ENCODE assay signal across 12 cellular contexts in genomic region chr12:132554857-132555630, GRCh38. TPM values are rescaled to one million over a fixed set of nuclear protein-coding genes. Genes with fewer than 3 reads are reported as not detected.
A peak's percentile ranks its signal among the peaks of the same experiment; 100 is the strongest.
DNase-seq lines count a peak whose midpoint lies in the region; ATAC-seq and TF ChIP-seq lines count a peak whose summit lies in the region.
"Had no signal": no experiment of that assay in that cellular context is flagged by ENCODE, and none has a peak within 500 bp of the region (broad histone marks: within the 10 kb centered on the region; RNA-seq: fewer than 3 reads in every experiment).

No MANE protein-coding gene starts in this region.

- no peak overlapping the region for H3K27ac ChIP-seq in SK-N-SH (ENCODE audit: low read depth in 2 of 2, low read length in 1 of 2)
- H3K27ac ChIP-seq in IMR-90 (ENCODE audit: insufficient read depth, low read length): no peak overlapping the region
- no peak overlapping the region for H3K27ac ChIP-seq in neural cell (ENCODE audit: low read length)

- H2BK15ac ChIP-seq in IMR-90 (ENCODE audit: low read depth, low read length): no peak overlapping the region

- no peak overlapping the region for H3K4me2 ChIP-seq in SK-N-SH
- H3K4me2 ChIP-seq in IMR-90 (ENCODE audit: low read depth, low read length): no peak overlapping the region
- no peak overlapping the region for H3K4me2 ChIP-seq in neural cell (ENCODE audit: low read length)

- H3K23ac ChIP-seq in IMR-90 (ENCODE audit: low read depth, low read length): no peak overlapping the region

- POLR2A ChIA-PET in SK-N-SH (lab: Yijun Ruan, JAX): no interaction called here
- POLR2A ChIA-PET in IMR-90 (lab: Charles Lee; ENCODE audit: unreplicated experiment): no interaction called here

- H3K36me3 ChIP-seq in SK-N-SH (replicated peaks in 1 of 2; ENCODE audit: control insufficient read depth in 1 of 2, insufficient read depth in 2 of 2, low read length in 1 of 2): no peaks in the 10 kb centered on the region
- H3K36me3 ChIP-seq in IMR-90 (ENCODE audit: control insufficient read depth, insufficient read depth, low read length): no peaks in the 10 kb centered on the region
- H3K36me3 ChIP-seq in neural cell (ENCODE audit: insufficient read depth, low read length): no peaks in the 10 kb centered on the region
- H3K36me3 ChIP-seq: MG63 had no signal

- H4K5ac ChIP-seq in IMR-90 (ENCODE audit: low read depth, low read length): no peak overlapping the region

- H3K9me3 ChIP-seq in SK-N-SH (no peaks in the 10 kb centered on the region), IMR-90 (ENCODE audit: control insufficient read depth, insufficient read depth, low read length) (no peaks in the 10 kb centered on the region), neural cell (ENCODE audit: low read length) (no peaks in the 10 kb centered on the region)
- H3K9me3 ChIP-seq: MG63 had no signal

- no peak for TF ChIP-seq RAD21 in SK-N-SH (IDR thresholded peaks at IDR 0.05; ENCODE audit: low read length)
- 0 out of 2 replicates have a peak, but pooled peaks have one; percentile 14 for TF ChIP-seq RAD21 in IMR-90 (IDR thresholded peaks at IDR 0.05; ENCODE audit: low read length)
- peak; percentile 26 for TF ChIP-seq RAD21 in neural cell (conservative IDR thresholded peaks at IDR 0.05)

- H4K20me1 ChIP-seq in SK-N-SH (ENCODE audit: insufficient read depth): no peaks in the 10 kb centered on the region
- no peaks in the 10 kb centered on the region; the same call in 1 of the 2 replicates for H4K20me1 ChIP-seq in IMR-90 (ENCODE audit: insufficient read depth, low read length)
- no peaks in the 10 kb centered on the region for H4K20me1 ChIP-seq in neural cell (ENCODE audit: insufficient read depth)

- no peak overlapping the region for H2AK5ac ChIP-seq in IMR-90 (ENCODE audit: low read depth, low read length)

- no peak overlapping the region for H2AFZ ChIP-seq in SK-N-SH (ENCODE audit: low read depth)
- H2AFZ ChIP-seq in IMR-90 (replicated peaks; ENCODE audit: low read length, poor library complexity): no peak overlapping the region
- no peak overlapping the region for H2AFZ ChIP-seq in neural cell (ENCODE audit: low read depth, low read length)

- BruUV-seq in IMR-90 (replicated peaks; lab: Mats Ljungman, UMichigan): no TSS peak

- H3K27me3 ChIP-seq in SK-N-SH (ENCODE audit: insufficient read depth): no peaks in the 10 kb centered on the region
- H3K27me3 ChIP-seq in IMR-90 (ENCODE audit: control insufficient read depth, insufficient read depth, low read length): no peaks in the 10 kb centered on the region
- H3K27me3 ChIP-seq in neural cell (ENCODE audit: insufficient read depth, low read depth, low read length): no peaks in the 10 kb centered on the region
- H3K27me3 ChIP-seq: MG63 had no signal

- no peaks in the 10 kb centered on the region for H3K9me2 ChIP-seq in SK-N-SH
- H3K9me2 ChIP-seq in neural cell (ENCODE audit: insufficient read depth, low read length): no peaks in the 10 kb centered on the region

- no peak overlapping the region for H4K91ac ChIP-seq in IMR-90 (ENCODE audit: insufficient read depth, low read depth, low read length)

- H3K79me2 ChIP-seq in SK-N-SH (ENCODE audit: insufficient read depth) (no peaks in the 10 kb centered on the region), neural cell (replicated peaks; ENCODE audit: insufficient read depth, low read length) (no peaks in the 10 kb centered on the region)

- TF ChIP-seq EP300 in SK-N-SH (IDR thresholded peaks at IDR 0.05; ENCODE audit: borderline replicate concordance in 1 of 2, low read depth in 1 of 2, low read length in 1 of 2): no peak
- no peak for TF ChIP-seq EP300 in neural cell (conservative IDR thresholded peaks at IDR 0.05; ENCODE audit: poor library complexity, severe bottlenecking)

- H2BK5ac ChIP-seq in IMR-90 (ENCODE audit: low read depth, low read length, poor library complexity, severe bottlenecking): no peak overlapping the region

- peak; percentile 37; the same call in 1 of the 2 replicates for TF ChIP-seq CTCF in SK-N-SH (IDR thresholded peaks at IDR 0.05)
- TF ChIP-seq CTCF in IMR-90 (conservative IDR thresholded peaks at IDR 0.05; ENCODE audit: low read depth, low read length): peak; percentile 26
- TF ChIP-seq CTCF in astrocyte of the cerebellum (IDR thresholded peaks at IDR 0.05; ENCODE audit: low read depth, low read length, missing control alignments): peak; percentile 9
- TF ChIP-seq CTCF in neural cell (IDR thresholded peaks at IDR 0.05; ENCODE audit: poor library complexity, severe bottlenecking): peak; percentile 41

- WGBS in SK-N-SH (ENCODE audit: low lambda C conversion rate): 84% methylated on average over 20 of the region's 53 CpGs
- 92% methylated on average over 25 of the region's 53 CpGs; no CpG with 5 or more reads in 1 of the 2 experiments for WGBS in IMR-90 (ENCODE audit: extremely low coverage in 2 of 2, insufficient read length in 1 of 2), 2 experiments

- no peaks in the 10 kb centered on the region; a peak in 1 of 4 replicates for H3K4me1 ChIP-seq in SK-N-SH (ENCODE audit: control insufficient read depth in 1 of 2, insufficient read depth in 2 of 2, low read depth in 1 of 2, low read length in 1 of 2)
- no peaks in the 10 kb centered on the region for H3K4me1 ChIP-seq in IMR-90 (ENCODE audit: control insufficient read depth, insufficient read depth, low read length)

- H2AK9ac ChIP-seq in IMR-90 (replicated peaks; ENCODE audit: low read depth, low read length, poor library complexity): no peak overlapping the region

- H2BK120ac ChIP-seq in IMR-90 (ENCODE audit: low read depth, low read length): no peak overlapping the region

- no peaks in the 10 kb centered on the region for H3K79me1 ChIP-seq in IMR-90 (ENCODE audit: low read depth in 1 of 2, low read length in 2 of 2)

- no peak overlapping the region for H3K9ac ChIP-seq in SK-N-SH
- no peak overlapping the region for H3K9ac ChIP-seq in IMR-90 (ENCODE audit: low read depth, low read length)
- H3K9ac ChIP-seq in neural cell (ENCODE audit: low read length): no peak overlapping the region

- no peak overlapping the region for H4K8ac ChIP-seq in IMR-90 (ENCODE audit: low read depth in 2 of 2, low read length in 2 of 2)

- H3F3A ChIP-seq in SK-N-SH (replicated peaks; ENCODE audit: insufficient read depth) (no peaks in the 10 kb centered on the region), neural cell (ENCODE audit: insufficient read depth, low read length, poor library complexity, severe bottlenecking) (no peaks in the 10 kb centered on the region)

- no peak overlapping the region for H3K56ac ChIP-seq in IMR-90 (ENCODE audit: extremely low read depth, insufficient read depth, low read length)

- ATAC-seq in SK-N-SH treated with all-trans-retinoic acid at 6 μM for 48 hours (no peak), IMR-90 (ENCODE audit: low read depth) (no peak), HG03571 (IDR thresholded peaks at IDR 0.05; ENCODE audit: unreplicated experiment) (no peak), HG02642 (IDR thresholded peaks at IDR 0.05; ENCODE audit: poor library complexity, unreplicated experiment) (no peak)

- H3K4ac ChIP-seq in IMR-90 (ENCODE audit: low read depth, low read length): no peak overlapping the region

- no peak overlapping the region for H3K4me3 ChIP-seq in SK-N-SH (ENCODE audit: low read depth in 2 of 2, low read length in 1 of 2)
- no peak overlapping the region for H3K4me3 ChIP-seq in IMR-90 (ENCODE audit: insufficient read depth, low read depth, low read length)
- H3K4me3 ChIP-seq in astrocyte of the cerebellum (ENCODE audit: low read depth, low read length): no peak overlapping the region
- no peak overlapping the region for H3K4me3 ChIP-seq in neural cell (ENCODE audit: low read length)
- H3K4me3 ChIP-seq: MG63 had no signal

- DNase-seq in SK-N-SH (peak; percentile 61), IMR-90 (no peak), astrocyte of the cerebellum (ENCODE audit: low read depth) (no peak), AG08396 (ENCODE audit: low spot score) (no peak)
- DNase-seq: DMS79, MG63 had no signal

- no peaks in the 10 kb centered on the region for H3K9me1 ChIP-seq in IMR-90 (ENCODE audit: insufficient read depth, low read length)

- no peak overlapping the region for H3K14ac ChIP-seq in IMR-90 (replicated peaks; ENCODE audit: low read depth, low read length)

- H3K18ac ChIP-seq in IMR-90 (ENCODE audit: low read depth, low read length): no peak overlapping the region

- no peak for TF ChIP-seq POLR2A in IMR-90 (IDR thresholded peaks at IDR 0.05; ENCODE audit: low read depth, low read length)

- CTCF ChIA-PET in SK-N-SH (lab: Yijun Ruan, JAX) (interaction anchor here (0.6 to 3.8 kb wide), 10 partner anchors 11 to 139 kb away, joined by 3 to 27 read pairs (median 4); no protein-coding TSS in a partner anchor), IMR-90 (lab: Yijun Ruan, JAX) (no interaction called here)

- in situ Hi-C loops in IMR-90 (cut with MboI; ENCODE audit: low sequenced_read_pairs) (no loop called here), astrocyte of the cerebellum (cut with HindIII; ENCODE audit: low sequenced_read_pairs) (no loop called here)

- dilution Hi-C loops in IMR-90 (cut with HindIII; ENCODE audit: low sequenced_read_pairs, unreplicated experiment): no loop called here

- H2BK20ac ChIP-seq in IMR-90 (ENCODE audit: low read depth, low read length): no peak overlapping the region

- intact Hi-C loops in IMR-90 (cut with micrococcal nuclease): no loop called here

TF ChIP-seq in SK-N-SH, 30 proteins besides CTCF, POLR2A, EP300 and RAD21:
- TF ChIP-seq EZH2phosphoT487 (IDR thresholded peaks at IDR 0.05; ENCODE audit: borderline replicate concordance, low read depth) (no peak), SMC3 (IDR thresholded peaks at IDR 0.05; ENCODE audit: low read depth, low read length) (0 out of 2 replicates have a peak, but pooled peaks have one; percentile 10)

TF ChIP-seq in IMR-90, 13 proteins besides CTCF, POLR2A, EP300 and RAD21:
- peak; percentile 8; the same call in 1 of the 2 replicates for TF ChIP-seq SMC3 (IDR thresholded peaks at IDR 0.05; ENCODE audit: low read depth, low read length)
- TF ChIP-seq CEBPB (IDR thresholded peaks at IDR 0.05; ENCODE audit: low read depth, low read length): no peak

RNA-seq across cellular contexts. Expression of gene LRCOL1, which starts 55.3 kb away (rescaled TPM):
- polyA plus RNA-seq in SK-N-SH (2012; rRNA removed) (0.44 and 1.1 TPM in 2 replicates), IMR-90 (2012; rRNA removed) (0.90 and 1.0 TPM in 2 replicates), neural cell (not detected in 2 replicates)
- 0.04 and 0.10 TPM in 2 replicates for polyA plus RNA-seq in SK-N-SH (2012; cell fraction: cytosol; rRNA removed)
- polyA plus RNA-seq in SK-N-SH (2012; cell fraction: nucleus; rRNA removed): 6.2 and 6.7 TPM in 2 replicates
- total RNA-seq in IMR-90 (2012; rRNA removed): 0.28 TPM in 1 of 2 replicates, not detected in the other
- 0.25 and 0.70 TPM in 2 replicates for polyA plus RNA-seq in IMR-90 (2012; cell fraction: cytosol; rRNA removed)
- 4.5 and 8.7 TPM in 2 replicates for polyA plus RNA-seq in IMR-90 (2012; cell fraction: nucleus; rRNA removed; ENCODE audit: low replicate concordance)
- not detected in 2 replicates for polyA minus RNA-seq in neural cell
- total RNA-seq: H4, lower leg skin had no signal
